In genomic region chr7:93175219-93175618, GRCh38 we compare ENCODE assay signal across 18 cellular contexts. TPM values are rescaled to one million over a fixed set of nuclear protein-coding genes. Genes with fewer than 3 reads are reported as not detected.
"Had no signal": no experiment of that assay in that cellular context is flagged by ENCODE, and none has a peak within 500 bp of the region (broad histone marks: within the 10 kb centered on the region; RNA-seq: fewer than 3 reads in every experiment).

No MANE protein-coding gene starts in this region.

- H3K4me3 ChIP-seq: dorsolateral prefrontal cortex, esophagus muscularis mucosa, thoracic aorta had no signal

- H3K27me3 ChIP-seq: esophagus muscularis mucosa had no signal

- H3K27ac Mint-ChIP-seq: activated naive CD4-positive, alpha-beta T cell treated with anti-CD3 and anti-CD28 coated beads for 36 hours; activated T-helper 17 cell treated with anti-CD3 and anti-CD28 coated beads, Interleukin-2, amount 50 U/mL, for 72 hours; natural killer cell; stimulated activated effector memory CD8-positive, alpha-beta T cell treated with anti-CD3 and anti-CD28 coated beads, Interleukin-12 subunit alpha, Interleukin-12 subunit beta, amount 100 ng/mL, for 72 hours had no signal

- H3K36me3 ChIP-seq: esophagus muscularis mucosa, neutrophil, thoracic aorta had no signal

- H3K27ac ChIP-seq: dorsolateral prefrontal cortex, esophagus muscularis mucosa, neutrophil, thoracic aorta had no signal

- FAIRE-seq: astrocyte, bronchial epithelial cell had no signal

- ATAC-seq: activated T-helper 17 cell treated with anti-CD3 and anti-CD28 coated beads, Interleukin-2, amount 50 U/mL, for 72 hours; left ventricle myocardium superior; natural killer cell; stimulated activated effector memory CD8-positive, alpha-beta T cell treated with anti-CD3 and anti-CD28 coated beads, Interleukin-12 subunit alpha, Interleukin-12 subunit beta, amount 100 ng/mL, for 72 hours had no signal

- H3K4me1 ChIP-seq: esophagus muscularis mucosa had no signal

- H3K4me1 Mint-ChIP-seq: activated T-helper 17 cell treated with anti-CD3 and anti-CD28 coated beads, Interleukin-2, amount 50 U/mL, for 72 hours; natural killer cell had no signal

- H3K4me3 Mint-ChIP-seq: activated naive CD4-positive, alpha-beta T cell treated with anti-CD3 and anti-CD28 coated beads for 36 hours; activated T-helper 17 cell treated with anti-CD3 and anti-CD28 coated beads, Interleukin-2, amount 50 U/mL, for 72 hours; natural killer cell; stimulated activated effector memory CD8-positive, alpha-beta T cell treated with anti-CD3 and anti-CD28 coated beads, Interleukin-12 subunit alpha, Interleukin-12 subunit beta, amount 100 ng/mL, for 72 hours had no signal

- DNase-seq: activated naive CD4-positive, alpha-beta T cell treated with anti-CD3 and anti-CD28 coated beads for 36 hours; dorsolateral prefrontal cortex; hippocampal formation; left ventricle myocardium superior; mesenchymal stem cell; natural killer cell; posterior cingulate gyrus; retina; T-helper 2 cell had no signal

- H3K36me3 Mint-ChIP-seq: natural killer cell; stimulated activated effector memory CD8-positive, alpha-beta T cell treated with anti-CD3 and anti-CD28 coated beads, Interleukin-12 subunit alpha, Interleukin-12 subunit beta, amount 100 ng/mL, for 72 hours had no signal

RNA-seq across cellular contexts. Expression of gene HEPACAM2, which starts 51.0 kb away (rescaled TPM):
- total RNA-seq: activated T-helper 17 cell treated with anti-CD3 and anti-CD28 coated beads, Interleukin-2, amount 50 U/mL, for 72 hours; astrocyte; bronchial epithelial cell; esophagus muscularis mucosa; fibroblast of villous mesenchyme; left ventricle myocardium superior; natural killer cell; thoracic aorta; ureter had no signal
